Comparison of ENCODE assay signal across 8 cellular contexts in genomic region chrX:15738686-15739016, GRCh38. TPM values are rescaled to one million over a fixed set of nuclear protein-coding genes. Genes with fewer than 3 reads are reported as not detected.
DNase-seq lines count a peak whose midpoint lies in the region; ATAC-seq and TF ChIP-seq lines count a peak whose summit lies in the region.

No MANE protein-coding gene starts in this region.

- no peaks in the 10 kb centered on the region for H3K36me3 ChIP-seq in H7 (replicated peaks; ENCODE audit: control insufficient read depth, insufficient read depth, low read length)
- H3K36me3 ChIP-seq in heart right ventricle: no peaks in the 10 kb centered on the region
- peaks cover 0 to 6% (median 0%) of the 10 kb centered on the region in 6 donors for H3K36me3 ChIP-seq in spleen

- H3K4me1 Mint-ChIP-seq in activated CD8-positive, alpha-beta T cell treated with anti-CD3 and anti-CD28 coated beads for 36 hours (ENCODE audit: low read depth): peaks cover 46% of the 10 kb centered on the region

- peaks cover 10% of the 10 kb centered on the region for H3K36me3 Mint-ChIP-seq in activated CD8-positive, alpha-beta T cell treated with anti-CD3 and anti-CD28 coated beads for 36 hours (ENCODE audit: low read depth)

- no peaks in the 10 kb centered on the region for H3K27me3 Mint-ChIP-seq in activated CD8-positive, alpha-beta T cell treated with anti-CD3 and anti-CD28 coated beads for 36 hours

- no peaks in the 10 kb centered on the region for H3K9me3 Mint-ChIP-seq in activated CD8-positive, alpha-beta T cell treated with anti-CD3 and anti-CD28 coated beads for 36 hours

- H3K27ac ChIP-seq in heart right ventricle (peak overlapping the region in 4 of 10 donors; percentile 30 to 63 (median 48)), spleen (peak overlapping the region in 5 of 8 donors; percentile 39 to 87 (median 71))

- no peak for TF ChIP-seq CTCF in activated CD8-positive, alpha-beta T cell treated with anti-CD3 and anti-CD28 coated beads for 36 hours (IDR thresholded peaks at IDR 0.05)
- TF ChIP-seq CTCF in heart right ventricle (IDR thresholded peaks at IDR 0.05): no peak
- TF ChIP-seq CTCF in spleen (IDR thresholded peaks at IDR 0.05 in 8 of 11, conservative IDR thresholded peaks at IDR 0.05 in 3 of 11): no peak

- intact Hi-C loops in activated CD8-positive, alpha-beta T cell treated with anti-CD3 and anti-CD28 coated beads for 36 hours (cut with micrococcal nuclease): no loop called here
- intact Hi-C loops in heart right ventricle (cut with DNase I): loop anchor here in 2 of 10 donors (5.0 to 10.0 kb wide), 2 partner anchors 51 to 54 kb away; no protein-coding TSS in a partner anchor
- intact Hi-C loops in spleen (cut with DNase I; ENCODE audit: low total_unique reads): no loop called here

- DNase-seq in H7 (no peak), heart right ventricle (no peak), spleen (no peak), ureter (ENCODE audit: low spot score) (no peak), NOMO-1 treated with dmso at 0.1 percent for 144 hours (lab: John Stamatoyannopoulos, UW; ENCODE audit: unreplicated experiment) (no peak), DMS79 (lab: John Stamatoyannopoulos, UW) (no peak)
- peak; percentile 43 for DNase-seq in activated CD8-positive, alpha-beta T cell treated with anti-CD3 and anti-CD28 coated beads for 36 hours

- H3K27me3 ChIP-seq in H7 (ENCODE audit: control insufficient read depth, insufficient read depth, low read length): peaks cover 11% of the 10 kb centered on the region
- peaks cover 0 to 17% (median 0%) of the 10 kb centered on the region in 7 donors for H3K27me3 ChIP-seq in heart right ventricle
- no peaks in the 10 kb centered on the region for H3K27me3 ChIP-seq in spleen (replicated peaks in 1 of 7)

- peaks cover 0 to 21% (median 3%) of the 10 kb centered on the region in 9 donors for H3K4me1 ChIP-seq in heart right ventricle
- peaks cover 0 to 25% (median 17%) of the 10 kb centered on the region in 6 donors for H3K4me1 ChIP-seq in spleen

- 22 to 24% methylated on average over 6 of the region's 6 CpGs for WGBS in heart right ventricle, 2 donors
- 11 to 43% (median 19%) methylated on average over 3 to 6 of the region's 6 CpGs for WGBS in spleen, 5 donors

- H3K4me3 Mint-ChIP-seq in activated CD8-positive, alpha-beta T cell treated with anti-CD3 and anti-CD28 coated beads for 36 hours: peak overlapping the region; percentile 81

- CTCF ChIA-PET in activated CD8-positive, alpha-beta T cell treated with anti-CD3 and anti-CD28 coated beads for 36 hours (lab: Charles Lee): interaction anchor here (1.7 kb wide), 1 partner anchor 19 kb away, joined by 4 read pairs; no protein-coding TSS in a partner anchor

- POLR2A ChIA-PET in activated CD8-positive, alpha-beta T cell treated with anti-CD3 and anti-CD28 coated beads for 36 hours (lab: Charles Lee): interaction anchor here (1.1 to 1.7 kb wide), 4 partner anchors 11 to 981 kb away, joined by 3 to 7 read pairs (median 4); partner anchors contain the start of gene SYAP1

- peak overlapping the region; percentile 87 for H3K27ac Mint-ChIP-seq in activated CD8-positive, alpha-beta T cell treated with anti-CD3 and anti-CD28 coated beads for 36 hours

- TF ChIP-seq POLR2A in spleen (IDR thresholded peaks at IDR 0.05): no peak

- peak; percentile 10 for ATAC-seq in activated CD8-positive, alpha-beta T cell treated with anti-CD3 and anti-CD28 coated beads for 36 hours
- peak in 6 of 8 donors; percentile 2 to 29 (median 6) for ATAC-seq in heart right ventricle
- no peak for ATAC-seq in GM18517 (IDR thresholded peaks at IDR 0.05; ENCODE audit: unreplicated experiment)

- H3K4me3 ChIP-seq in H7 (ENCODE audit: insufficient read depth, low read depth, low read length) (peak overlapping the region; percentile 74), heart right ventricle (peak overlapping the region; percentile 18 to 67 (median 60)), spleen (peak overlapping the region; percentile 32 to 82 (median 50))

- H3K9me3 ChIP-seq in heart right ventricle: no peaks in the 10 kb centered on the region
- no peaks in the 10 kb centered on the region for H3K9me3 ChIP-seq in spleen

RNA-seq across cellular contexts. Expression of gene CA5B, which starts 0.6 kb away (rescaled TPM):
- 4.9 and 5.4 TPM in 2 replicates for total RNA-seq in H7 (2014; rRNA removed; shearing (Covaris generic))
- total RNA-seq in activated CD8-positive, alpha-beta T cell treated with anti-CD3 and anti-CD28 coated beads for 36 hours: 10 to 100 TPM; 14.1 to 14.4 TPM
- 1 to 10 TPM; 2.4 to 4.9 (median 3.3) TPM for total RNA-seq in heart right ventricle
- polyA plus RNA-seq in heart right ventricle: 1 to 10 TPM in 1 of 2 donors, under 1 TPM in 1; 0.77 to 1.8 TPM
- 10 to 100 TPM; 15.1 to 24.1 (median 19.1) TPM for total RNA-seq in spleen
- polyA plus RNA-seq in spleen: 1 to 10 TPM; 1.4 to 1.9 (median 1.8) TPM
- 24.2 TPM for total RNA-seq in ureter

RNA-seq across cellular contexts. Expression of gene ZRSR2, which starts 51.6 kb away (rescaled TPM):
- total RNA-seq in H7 (2014; rRNA removed; shearing (Covaris generic)): 6.1 and 8.4 TPM in 2 replicates
- total RNA-seq in activated CD8-positive, alpha-beta T cell treated with anti-CD3 and anti-CD28 coated beads for 36 hours: 10 to 100 TPM; 11.6 to 14.7 TPM
- total RNA-seq in heart right ventricle (1 to 10 TPM; 6.3 to 9.9 (median 7.4) TPM), spleen (10 to 100 TPM in 6 of 7 donors, 1 to 10 TPM in 1; 8.3 to 27.9 (median 19.0) TPM), ureter (15.5 TPM)
- polyA plus RNA-seq in heart right ventricle (10 to 100 TPM in 1 of 2 donors, 1 to 10 TPM in 1; 8.6 to 25.3 TPM), spleen (10 to 100 TPM; 19.7 to 65.1 (median 26.4) TPM)
